In genomic region chr1:40508375-40509341, GRCh38 we compare ENCODE assay signal across 8 cellular contexts. TPM values are rescaled to one million over a fixed set of nuclear protein-coding genes. Genes with fewer than 3 reads are reported as not detected.
A peak's percentile ranks its signal among the peaks of the same experiment; 100 is the strongest.
DNase-seq lines count a peak whose midpoint lies in the region; ATAC-seq and TF ChIP-seq lines count a peak whose summit lies in the region.

Gene EXO5, plus strand, starts transcription at chr1:40508767. Its CDS starts 5,778 bp downstream, at chr1:40514545.

- no peaks in the 10 kb centered on the region for H3K9me3 ChIP-seq in SK-N-SH
- H3K9me3 ChIP-seq in gastroesophageal sphincter, result peaks cover 0 to 10% (median 0%) of the 10 kb centered on the region in 3 donors
- peaks cover 2% of the 10 kb centered on the region for H3K9me3 ChIP-seq in neutrophil

- peak within 1 kb of the TSS; percentile 76 for H3K9ac ChIP-seq in SK-N-SH

- TF ChIP-seq CTCF in SK-N-SH (IDR thresholded peaks at IDR 0.05), result no peak
- peak in 1 of 4 experiments; percentile 24 for TF ChIP-seq CTCF in gastroesophageal sphincter (IDR thresholded peaks at IDR 0.05)
- TF ChIP-seq CTCF in neutrophil (IDR thresholded peaks at IDR 0.05), result no peak

- H3K4me2 ChIP-seq in SK-N-SH, result peak within 1 kb of the TSS; percentile 97

- no peaks in the 10 kb centered on the region for H3K27me3 Mint-ChIP-seq in activated naive CD4-positive, alpha-beta T cell treated with anti-CD3 and anti-CD28 coated beads for 36 hours (ENCODE audit: low read depth)

- TF ChIP-seq EP300 in SK-N-SH (IDR thresholded peaks at IDR 0.05; ENCODE audit: borderline replicate concordance in 1 of 2, low read depth in 1 of 2, low read length in 1 of 2) (no peak), gastroesophageal sphincter (IDR thresholded peaks at IDR 0.05) (no peak)

- CTCF ChIA-PET in SK-N-SH (lab: Yijun Ruan, JAX), result interaction anchor here (1.4 to 1.8 kb wide), 2 partner anchors 24 to 104 kb away, joined by 3 to 11 read pairs; no protein-coding TSS in a partner anchor
- CTCF ChIA-PET in activated naive CD4-positive, alpha-beta T cell treated with anti-CD3 and anti-CD28 coated beads for 36 hours (lab: Charles Lee), result interaction anchor here (1.0 kb wide), 2 partner anchors 69 to 169 kb away, joined by 3 read pairs; no protein-coding TSS in a partner anchor

- peaks cover 26% of the 10 kb centered on the region; the same call in 1 of the 2 replicates for H3K79me2 ChIP-seq in SK-N-SH (ENCODE audit: insufficient read depth)

- no peaks in the 10 kb centered on the region for H4K20me1 ChIP-seq in SK-N-SH (ENCODE audit: insufficient read depth)

- peaks cover 62% of the 10 kb centered on the region for H3K36me3 Mint-ChIP-seq in activated naive CD4-positive, alpha-beta T cell treated with anti-CD3 and anti-CD28 coated beads for 36 hours (ENCODE audit: low read depth)

- H3K4me1 Mint-ChIP-seq in activated naive CD4-positive, alpha-beta T cell treated with anti-CD3 and anti-CD28 coated beads for 36 hours (ENCODE audit: low read depth), result peaks cover 10% of the 10 kb centered on the region

- DNase-seq in DMS114 treated with DMSO at 0.1 percent for 48 hours (lab: John Stamatoyannopoulos, UW; ENCODE audit: unreplicated experiment) (peak; percentile 75), LoVo (ENCODE audit: low spot score) (peak; percentile 79), SK-N-SH (peak; percentile 88), substantia nigra (lab: John Stamatoyannopoulos, UW) (peak in 47 of 49 donors; percentile 7 to 85 (median 57))
- DNase-seq in activated naive CD4-positive, alpha-beta T cell treated with anti-CD3 and anti-CD28 coated beads for 36 hours, result peak; percentile 90

- POLR2A ChIA-PET in SK-N-SH (lab: Yijun Ruan, JAX), result interaction anchor here (0.5 to 1.8 kb wide), 7 partner anchors 8 to 271 kb away, joined by 3 to 13 read pairs (median 4); partner anchors contain the start of genes ZFP69, ZFP69B and ZNF684

- intact Hi-C loops in activated naive CD4-positive, alpha-beta T cell treated with anti-CD3 and anti-CD28 coated beads for 36 hours (cut with micrococcal nuclease), result loop anchor here (1.0 kb wide), 3 partner anchors 23 to 57 kb away; partner anchors contain the start of genes ZFP69 and ZNF684

- peak within 1 kb of the TSS; percentile 80 for H3K4me3 Mint-ChIP-seq in activated naive CD4-positive, alpha-beta T cell treated with anti-CD3 and anti-CD28 coated beads for 36 hours

- peak within 1 kb of the TSS; percentile 47 to 84; a peak in 3 of 4 replicates for H3K27ac ChIP-seq in SK-N-SH (ENCODE audit: low read depth in 2 of 2, low read length in 1 of 2)
- H3K27ac ChIP-seq in gastroesophageal sphincter, result peak within 1 kb of the TSS; percentile 10 to 83 (median 83)
- peak within 1 kb of the TSS; percentile 71 for H3K27ac ChIP-seq in neutrophil
- peak within 1 kb of the TSS; percentile 61 for H3K27ac ChIP-seq in substantia nigra (ENCODE audit: low read depth, low read length, poor library complexity, severe bottlenecking)

- 2% methylated on average over 41 of the region's 76 CpGs for WGBS in SK-N-SH (ENCODE audit: low lambda C conversion rate)
- WGBS in gastroesophageal sphincter (ENCODE audit: low coverage in 1 of 2), 2 donors, result 0 to 1% methylated on average over 11 to 15 of the region's 76 CpGs

- peaks cover 32% of the 10 kb centered on the region for H3K9me3 Mint-ChIP-seq in activated naive CD4-positive, alpha-beta T cell treated with anti-CD3 and anti-CD28 coated beads for 36 hours

- H3K27me3 ChIP-seq in SK-N-SH (ENCODE audit: insufficient read depth) (no peaks in the 10 kb centered on the region), gastroesophageal sphincter (no peaks in the 10 kb centered on the region), neutrophil (no peaks in the 10 kb centered on the region)

- H3K36me3 ChIP-seq in SK-N-SH (replicated peaks in 1 of 2; ENCODE audit: control insufficient read depth in 1 of 2, insufficient read depth in 2 of 2, low read length in 1 of 2) (peaks cover 0 to 14% of the 10 kb centered on the region in 2 experiments), gastroesophageal sphincter (peaks cover 0 to 14% of the 10 kb centered on the region in 2 donors), neutrophil (no peaks in the 10 kb centered on the region)

- H3K4me3 ChIP-seq in SK-N-SH (ENCODE audit: low read depth in 2 of 2, low read length in 1 of 2) (peak within 1 kb of the TSS; percentile 60 to 68), gastroesophageal sphincter (peak within 1 kb of the TSS; percentile 60 to 76), neutrophil (ENCODE audit: low read depth in 1 of 2, low read length in 1 of 2) (peak within 1 kb of the TSS; percentile 80 to 85)

- no peak for TF ChIP-seq RAD21 in SK-N-SH (IDR thresholded peaks at IDR 0.05; ENCODE audit: low read length)

- ATAC-seq in GM21723 (IDR thresholded peaks at IDR 0.05; ENCODE audit: unreplicated experiment) (peak; percentile 93), gastroesophageal sphincter (peak; percentile 96)

- H3F3A ChIP-seq in SK-N-SH (replicated peaks; ENCODE audit: insufficient read depth), result no peaks in the 10 kb centered on the region

- H3K27ac Mint-ChIP-seq in activated naive CD4-positive, alpha-beta T cell treated with anti-CD3 and anti-CD28 coated beads for 36 hours, result peak within 1 kb of the TSS; percentile 81

- H2AFZ ChIP-seq in SK-N-SH (ENCODE audit: low read depth), result peak within 1 kb of the TSS; percentile 98

- peak; percentile 26 to 30 for TF ChIP-seq POLR2A in gastroesophageal sphincter (IDR thresholded peaks at IDR 0.05)

- H3K9me2 ChIP-seq in SK-N-SH, result no peaks in the 10 kb centered on the region

- peaks cover 0 to 5% of the 10 kb centered on the region in 2 experiments; a peak in 1 of 4 replicates for H3K4me1 ChIP-seq in SK-N-SH (ENCODE audit: control insufficient read depth in 1 of 2, insufficient read depth in 2 of 2, low read depth in 1 of 2, low read length in 1 of 2)
- H3K4me1 ChIP-seq in gastroesophageal sphincter, result peaks cover 0 to 21% (median 3%) of the 10 kb centered on the region in 3 donors
- peaks cover 10 to 15% of the 10 kb centered on the region in 2 experiments for H3K4me1 ChIP-seq in neutrophil (ENCODE audit: control insufficient read depth in 1 of 2, insufficient read depth in 1 of 2, low read depth in 1 of 2, low read length in 1 of 2)

TF ChIP-seq in SK-N-SH, 30 proteins besides CTCF, POLR2A, EP300 and RAD21 (continues in another document):
- TF ChIP-seq MAX (IDR thresholded peaks at IDR 0.05; ENCODE audit: low read depth) (peak; percentile 96), PBX3 (IDR thresholded peaks at IDR 0.05) (no peak), YY1 (IDR thresholded peaks at IDR 0.05; ENCODE audit: low read depth) (no peak), MXI1 (IDR thresholded peaks at IDR 0.05; ENCODE audit: low read depth, low read length) (peak; percentile 75), JUND (IDR thresholded peaks at IDR 0.05) (no peak), CHD2 (IDR thresholded peaks at IDR 0.05; ENCODE audit: low read length, partially characterized antibody) (peak; percentile 98), SMC3 (IDR thresholded peaks at IDR 0.05; ENCODE audit: low read depth, low read length) (no peak), SIN3A (IDR thresholded peaks at IDR 0.05; ENCODE audit: borderline replicate concordance, low read depth, low read length) (peak; percentile 84), POLR2AphosphoS5 (IDR thresholded peaks at IDR 0.05; ENCODE audit: low read depth, low read length) (peak; percentile 82), REST (IDR thresholded peaks at IDR 0.05; ENCODE audit: low read depth, low read length) (peak; percentile 7; the same call in 1 of the 2 replicates)

RNA-seq across cellular contexts. Expression of gene EXO5, which starts in this region (rescaled TPM):
- polyA plus RNA-seq in SK-N-SH (2012; rRNA removed), result 7.4 and 8.8 TPM in 2 replicates
- 8.1 and 8.4 TPM in 2 replicates for polyA plus RNA-seq in SK-N-SH (2012; cell fraction: cytosol; rRNA removed)
- 12.4 and 16.8 TPM in 2 replicates for polyA plus RNA-seq in SK-N-SH (2012; cell fraction: nucleus; rRNA removed)
- total RNA-seq in activated naive CD4-positive, alpha-beta T cell treated with anti-CD3 and anti-CD28 coated beads for 36 hours, result 1 to 10 TPM; 9.4 to 9.9 TPM
- 1 to 10 TPM; 5.4 to 8.8 (median 8.0) TPM for total RNA-seq in gastroesophageal sphincter

Comparison
In these comparisons a context has a peak if more than half of its experiments do, and no peak if none do; other contexts are left out.
1. Peak in every context shown above with its lines: DNase-seq, ATAC-seq, H3K4me3 ChIP-seq and H3K27ac ChIP-seq.